In the genomic region with DNA sequence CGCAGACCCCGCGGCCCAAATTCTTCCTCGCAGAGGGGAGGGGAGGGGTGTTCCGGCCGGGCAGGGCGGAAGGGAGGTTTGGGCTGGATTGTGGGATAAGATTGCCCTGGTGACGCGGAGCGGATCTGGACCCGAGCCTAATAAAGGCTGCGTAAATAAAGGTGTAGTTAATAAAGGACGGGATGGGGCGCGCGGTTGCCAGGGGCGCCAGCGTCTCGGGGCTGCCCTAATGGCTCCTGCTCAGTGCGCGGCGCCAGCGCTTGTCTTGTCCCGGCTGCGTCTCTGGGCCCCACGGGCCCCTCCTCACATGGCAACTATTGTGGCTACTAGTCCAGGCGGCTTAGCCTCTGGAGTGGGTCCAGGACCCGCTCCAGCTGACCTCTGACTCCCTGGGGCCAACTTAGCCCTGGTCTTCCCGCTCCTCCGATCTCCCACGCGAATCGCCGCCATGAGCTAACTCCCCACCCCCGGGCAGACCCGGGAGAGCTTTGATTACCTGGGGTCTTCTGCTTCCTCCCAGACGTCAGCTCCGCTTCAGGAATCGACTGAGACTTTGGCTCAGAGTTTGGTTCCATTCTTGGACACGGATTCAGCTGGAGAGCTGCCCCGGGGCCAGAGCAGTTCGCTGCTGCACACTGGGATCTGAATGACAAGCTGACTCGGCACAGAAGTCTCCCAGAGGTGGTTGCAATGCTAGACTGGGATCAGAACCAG, we compare ENCODE assay signal across 9 cellular contexts. TPM values are rescaled to one million over a fixed set of nuclear protein-coding genes. Genes with fewer than 3 reads are reported as not detected.
A peak's percentile ranks its signal among the peaks of the same experiment; 100 is the strongest.
DNase-seq lines count a peak whose midpoint lies in the region; ATAC-seq and TF ChIP-seq lines count a peak whose summit lies in the region.
"Had no signal": no experiment of that assay in that cellular context is flagged by ENCODE, and none has a peak within 500 bp of the region (broad histone marks: within the 10 kb centered on the region; RNA-seq: fewer than 3 reads in every experiment).

No MANE protein-coding gene starts in this region.

- H3K4me3 ChIP-seq in Panc1 (ENCODE audit: low read depth in 2 of 2, low read length in 2 of 2) = peak overlapping the region; percentile 47 to 59

- TF ChIP-seq CTCF in GM13976 (IDR thresholded peaks at IDR 0.05; ENCODE audit: borderline replicate concordance, control extremely low read depth, extremely low read depth, insufficient read depth, missing control alignments) = no peak
- no peak for TF ChIP-seq CTCF in Panc1 (IDR thresholded peaks at IDR 0.05)
- TF ChIP-seq CTCF in foreskin keratinocyte (conservative IDR thresholded peaks at IDR 0.05) = no peak

- H3K9me3 ChIP-seq in Panc1 (ENCODE audit: control insufficient read depth, insufficient read depth, low read depth, low read length) = no peaks in the 10 kb centered on the region

- DNase-seq in GM13976 (ENCODE audit: low spot score) (peak; percentile 59), Panc1 (ENCODE audit: low read depth, low spot score) (no peak), foreskin keratinocyte (no peak), sciatic nerve (ENCODE audit: low spot score) (peak; percentile 61), GDM1 (lab: John Stamatoyannopoulos, UW) (no peak)
- DNase-seq in stimulated activated CD4-positive, alpha-beta T cell treated with anti-CD3 and anti-CD28 coated beads, Interleukin-2, amount 100 ng/mL, for 48 hours = no peak
- no peak for DNase-seq in stimulated activated CD8-positive, alpha-beta memory T cell treated with anti-CD3 and anti-CD28 coated beads, Interleukin-4, amount 100 ng/mL, for 48 hours

- H3K4me1 ChIP-seq in Panc1 (ENCODE audit: control insufficient read depth, insufficient read depth, low read length) = no peaks in the 10 kb centered on the region; the same call in 1 of the 2 replicates
- H3K4me1 ChIP-seq in foreskin keratinocyte = no peaks in the 10 kb centered on the region

- CTCF ChIA-PET in Panc1 (lab: Charles Lee) = no interaction called here

- H3K27ac ChIP-seq in Panc1 (ENCODE audit: low read length) (no peak overlapping the region), foreskin keratinocyte (no peak overlapping the region)

- intact Hi-C loops in Panc1 (cut with micrococcal nuclease; ENCODE audit: unreplicated experiment) (no loop called here), sciatic nerve (cut with DNase I) (loop anchor here (10.0 kb wide), 1 partner anchor 159 kb away; no protein-coding TSS in a partner anchor)

- in situ Hi-C loops in GM13976 (cut with MboI; ENCODE audit: low sequenced_read_pairs, unreplicated experiment) = no loop called here
- in situ Hi-C loops in Panc1 (cut with HindIII; ENCODE audit: low pct_unique_long_range_greater_than_20kb, low sequenced_read_pairs) = no loop called here

- no peaks in the 10 kb centered on the region for H3K36me3 ChIP-seq in Panc1 (ENCODE audit: control insufficient read depth, insufficient read depth, low read length)

- ATAC-seq in Panc1 (peak; percentile 66), foreskin keratinocyte (peak; percentile 62), sciatic nerve (peak; percentile 78), HG03342 (IDR thresholded peaks at IDR 0.05; ENCODE audit: unreplicated experiment) (no peak)

- no peaks in the 10 kb centered on the region for H3K27me3 ChIP-seq in Panc1 (ENCODE audit: control insufficient read depth, insufficient read depth, low read length)
- peaks cover under 1% of the 10 kb centered on the region for H3K27me3 ChIP-seq in foreskin keratinocyte

- POLR2A ChIA-PET in Panc1 (lab: Charles Lee) = interaction anchor here (0.5 kb wide), 1 partner anchor 71 kb away, joined by 6 read pairs; no protein-coding TSS in a partner anchor

- BruUV-seq in Panc1 (replicated peaks; lab: Mats Ljungman, UMichigan) = no TSS peak

RNA-seq across cellular contexts. Expression of a gene that starts 36.5 kb away (rescaled TPM):
- not detected for total RNA-seq in Panc1 (2021; ENCODE audit: unreplicated experiment)
- not detected for polyA plus RNA-seq in Panc1 (2012; ENCODE audit: insufficient read length)
- total RNA-seq in foreskin keratinocyte = not detected in 2 replicates
- not detected in 2 replicates for polyA plus RNA-seq in foreskin keratinocyte
- total RNA-seq in sciatic nerve = not detected
- total RNA-seq: dermis microvascular lymphatic vessel endothelial cell had no signal

RNA-seq across cellular contexts. Expression of a gene that starts 39.8 kb away (rescaled TPM):
- total RNA-seq in Panc1 (2021; ENCODE audit: unreplicated experiment) (36.3 TPM), foreskin keratinocyte (7.8 and 8.3 TPM in 2 replicates), sciatic nerve (6.4 TPM)
- polyA plus RNA-seq in Panc1 (2012; ENCODE audit: insufficient read length) = 12.5 TPM
- polyA plus RNA-seq in foreskin keratinocyte = 1.8 and 2.3 TPM in 2 replicates

Comparison
In these comparisons a context has a peak if more than half of its experiments do, and no peak if none do; other contexts are left out.
1. DNase-seq: peak in GM13976 (single experiment) and sciatic nerve (single experiment); none in Panc1 (single experiment), foreskin keratinocyte (0 of 2), GDM1 (single experiment), stimulated activated CD4-positive, alpha-beta T cell treated with anti-CD3 and anti-CD28 coated beads, Interleukin-2, amount 100 ng/mL, for 48 hours (0 of 2) and stimulated activated CD8-positive, alpha-beta memory T cell treated with anti-CD3 and anti-CD28 coated beads, Interleukin-4, amount 100 ng/mL, for 48 hours (single experiment).